ENCODE assay signal across 28 cellular contexts in the genomic region with DNA sequence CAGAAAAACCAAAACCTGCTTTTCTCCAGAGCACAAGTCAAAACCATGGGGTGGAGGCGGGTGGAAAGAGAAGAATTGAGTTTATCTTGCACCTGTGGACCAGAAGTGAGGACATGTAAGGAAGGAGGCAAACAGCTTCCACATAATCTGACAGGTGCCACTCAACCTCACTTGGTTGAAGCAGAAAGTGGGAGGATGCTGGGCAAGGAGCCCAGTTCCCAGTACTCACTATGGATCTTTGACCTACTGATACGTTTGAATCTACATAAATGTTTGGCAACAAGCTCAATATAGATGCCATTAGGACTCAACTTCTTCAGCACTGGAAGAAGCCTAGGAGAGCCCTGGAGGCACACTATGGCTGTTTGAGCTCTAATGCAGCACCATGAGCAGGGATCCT.
"Had no signal": no experiment of that assay in that cellular context is flagged by ENCODE, and none has a peak within 500 bp of the region (broad histone marks: within the 10 kb centered on the region; RNA-seq: fewer than 3 reads in every experiment).

No MANE protein-coding gene starts in this region.

- H3K36me3 ChIP-seq: SJCRH30 had no signal

- H3K4me1 ChIP-seq: SJCRH30 had no signal

- H3K27ac Mint-ChIP-seq: T-cell had no signal

- H3K27me3 ChIP-seq: SJCRH30 had no signal

- ATAC-seq: Panc1, Right ventricle myocardium inferior, SK-N-SH treated with all-trans-retinoic acid at 6 μM for 48 hours, T-cell had no signal

- DNase-seq: Karpas-422, MM.1S, MV-4-11, NCI-H1092, NCI-H1105, NCI-H1417 treated with DMSO at 0.1 percent for 48 hours, NCI-H1436 treated with DMSO at 0.1 percent for 48 hours, NCI-H1694 treated with DMSO at 0.1 percent for 48 hours, NCI-H187 treated with DMSO at 0.1 percent for 48 hours, NCI-H2029, NCI-H2081, NCI-H2107, NCI-H2171, NCI-H226, NCI-H446 treated with DMSO at 0.1 percent for 48 hours, NCI-H510A, NCI-H524 treated with DMSO at 0.1 percent for 48 hours, NCI-H526 treated with DMSO at 0.1 percent for 48 hours, NCI-H774, PC-9, SHP77, SIG-M5, SJCRH30, T-cell had no signal

- H3K4me3 ChIP-seq: PC-9, SJCRH30, SK-N-MC had no signal

- H3K9me3 ChIP-seq: SJCRH30 had no signal

- H3K27me3 Mint-ChIP-seq: T-cell had no signal

- H3K4me3 Mint-ChIP-seq: T-cell had no signal

- H3K4me1 Mint-ChIP-seq: T-cell had no signal
